Comparison of ENCODE assay signal across 9 cellular contexts in genomic region chr1:186637567-186637966, GRCh38. TPM values are rescaled to one million over a fixed set of nuclear protein-coding genes. Genes with fewer than 3 reads are reported as not detected.
DNase-seq lines count a peak whose midpoint lies in the region; TF ChIP-seq lines count a peak whose summit lies in the region.
"Not testable (repeated sequence)": the region's sequence is repeated elsewhere in the genome, so short reads cannot be mapped to it uniquely, and the experiment has no call there.
"Had no signal": no experiment of that assay in that cellular context is flagged by ENCODE, and none has a peak within 500 bp of the region (broad histone marks: within the 10 kb centered on the region; RNA-seq: fewer than 3 reads in every experiment).

No MANE protein-coding gene starts in this region.

- not testable (repeated sequence) for H3K18ac ChIP-seq in H9 (ENCODE audit: insufficient read length, low read depth, low read length)

- H3K4me3 Mint-ChIP-seq in H9 (peak overlapping the region; percentile 76 to 79), glutamatergic neuron (ENCODE audit: unreplicated experiment) (peak overlapping the region; percentile 84), nephron (peak overlapping the region; percentile 9 to 66 (median 32))

- H3K9ac ChIP-seq in H9 (ENCODE audit: extremely low read depth, insufficient read length, low read length) = not testable (repeated sequence)
- H3K9ac ChIP-seq in NT2/D1 (ENCODE audit: insufficient read length, low read depth) (peak overlapping the region; percentile 61), iPS-20b (ENCODE audit: low read depth, low read length) (peak overlapping the region; percentile 2; the same call in 1 of the 2 replicates)

- H3K14ac ChIP-seq in H9 (ENCODE audit: insufficient read depth, low read length) = not testable (repeated sequence)

- not testable (repeated sequence) for H3K36me3 ChIP-seq in NT2/D1 (ENCODE audit: insufficient read depth, insufficient read length, low read length); iPS-20b (ENCODE audit: insufficient read depth, low read depth, low read length)

- H3K23ac ChIP-seq in H9 (ENCODE audit: insufficient read length, low read depth, low read length) = not testable (repeated sequence)

- H3K27ac ChIP-seq in H9 (ENCODE audit: insufficient read length, low read depth, low read length); iPS-20b (ENCODE audit: low read length): not testable (repeated sequence)

- DNase-seq in AG04449 (ENCODE audit: low read depth, low spot score); H9; NT2/D1 (ENCODE audit: low read depth, low spot score); choroid plexus epithelial cell (ENCODE audit: low read depth); glutamatergic neuron; retinal pigment epithelial cell (ENCODE audit: low read depth): not testable (repeated sequence)

- H3T11ph ChIP-seq in H9 (ENCODE audit: low read length) = not testable (repeated sequence)

- H4K91ac ChIP-seq in H9 (ENCODE audit: insufficient read length, low read depth, low read length) = not testable (repeated sequence)

- H4K8ac ChIP-seq in H9 (replicated peaks; ENCODE audit: insufficient read length, low read depth, low read length) = not testable (repeated sequence)

- H4K5ac ChIP-seq in H9 (ENCODE audit: insufficient read length, low read depth, low read length) = not testable (repeated sequence)

- H2BK15ac ChIP-seq in H9 (ENCODE audit: low read depth, low read length) = not testable (repeated sequence)

- not testable (repeated sequence) for H2AFZ ChIP-seq in H9 (ENCODE audit: low read length)

- not testable (repeated sequence) for H3K27me3 ChIP-seq in H9 (ENCODE audit: insufficient read depth, low read length); NT2/D1 (ENCODE audit: insufficient read depth, insufficient read length); iPS-20b (ENCODE audit: insufficient read depth, low read length)

- not testable (repeated sequence) for H2AK5ac ChIP-seq in H9 (ENCODE audit: insufficient read length, low read length)

- not testable (repeated sequence) for H3K9me3 ChIP-seq in H9 (ENCODE audit: control insufficient read depth, low read depth, low read length); NT2/D1 (ENCODE audit: insufficient read depth, low read length); iPS-20b (ENCODE audit: insufficient read depth, low read depth, low read length)

- not testable (repeated sequence) for H3K4me1 ChIP-seq in H9 (ENCODE audit: insufficient read depth, low read length); NT2/D1 (ENCODE audit: insufficient read depth, insufficient read length); iPS-20b (ENCODE audit: insufficient read depth, low read length)

- H4K20me1 ChIP-seq in H9 (ENCODE audit: control insufficient read depth, insufficient read depth, insufficient read length) = not testable (repeated sequence)

- peak overlapping the region; percentile 49 for H3K4me2 ChIP-seq in H9 (ENCODE audit: insufficient read depth, insufficient read length, low read length)

- H3K9me3 Mint-ChIP-seq in H9; glutamatergic neuron (ENCODE audit: unreplicated experiment); nephron: not testable (repeated sequence)

- CTCF ChIA-PET in AG04449 (lab: Yijun Ruan, JAX) = interaction anchor here (1.4 kb wide), 1 partner anchor 33 kb away, joined by 4 read pairs; no protein-coding TSS in a partner anchor

- H2BK120ac ChIP-seq in H9 (ENCODE audit: low read depth, low read length, poor library complexity, severe bottlenecking) = not testable (repeated sequence)

- not testable (repeated sequence) for H3K4ac ChIP-seq in H9 (ENCODE audit: low read depth, low read length)

- H2BK12ac ChIP-seq in H9 (ENCODE audit: insufficient read length, low read depth, low read length) = not testable (repeated sequence)

- H2BK20ac ChIP-seq in H9 (ENCODE audit: low read depth, low read length, poor library complexity, severe bottlenecking) = not testable (repeated sequence)

- not testable (repeated sequence) for H3K79me1 ChIP-seq in H9 (ENCODE audit: insufficient read depth, low read depth, low read length, poor library complexity, severe bottlenecking)

- TF ChIP-seq CTCF in AG04449 (IDR thresholded peaks at IDR 0.05; ENCODE audit: insufficient read depth, low read length, missing control alignments); H9 (conservative IDR thresholded peaks at IDR 0.05); choroid plexus epithelial cell (conservative IDR thresholded peaks at IDR 0.05; ENCODE audit: low read depth, low read length); glutamatergic neuron (IDR thresholded peaks at IDR 0.05; ENCODE audit: partially characterized antibody, unreplicated experiment); nephron (IDR thresholded peaks at IDR 0.05; ENCODE audit: unreplicated experiment in 3 of 3); retinal pigment epithelial cell (conservative IDR thresholded peaks at IDR 0.05; ENCODE audit: low read depth, low read length): not testable (repeated sequence)

- H3K4me1 Mint-ChIP-seq in H9 = peaks cover 15 to 17% of the 10 kb centered on the region in 2 experiments
- H3K4me1 Mint-ChIP-seq in glutamatergic neuron (ENCODE audit: low read depth, unreplicated experiment); nephron: not testable (repeated sequence)

- POLR2A ChIA-PET in AG04449 (lab: Yijun Ruan, JAX) = not testable (repeated sequence)

- not testable (repeated sequence) for H3K56ac ChIP-seq in H9 (ENCODE audit: insufficient read length, low read depth, low read length)

- H2BK5ac ChIP-seq in H9 (ENCODE audit: insufficient read length, low read length) = not testable (repeated sequence)

- not testable (repeated sequence) for H3K23me2 ChIP-seq in H9 (ENCODE audit: insufficient read length, low read depth, low read length, poor library complexity, severe bottlenecking)

- not testable (repeated sequence) for H3K27me3 Mint-ChIP-seq in H9 (ENCODE audit: low read depth); glutamatergic neuron (ENCODE audit: unreplicated experiment); nephron (ENCODE audit: low read depth)

- WGBS in H9 (ENCODE audit: extremely low coverage, insufficient read length, low lambda C conversion rate) = no CpG with 5 or more reads among the region's 16 CpGs

- H3K79me2 ChIP-seq in H9 (ENCODE audit: insufficient read depth, low read length) = not testable (repeated sequence)

- peak overlapping the region in 1 of 3 experiments; percentile 91; a peak in 3 of 7 replicates for H3K27ac Mint-ChIP-seq in H9
- not testable (repeated sequence) for H3K27ac Mint-ChIP-seq in glutamatergic neuron (ENCODE audit: unreplicated experiment); nephron

- H3K4me3 ChIP-seq in AG04449 (ENCODE audit: low read depth, low read length) (0 out of 2 replicates have a peak overlapping the region, but pooled peaks have one; percentile 12), NT2/D1 (ENCODE audit: insufficient read length, low read depth) (peak overlapping the region; percentile 43), choroid plexus epithelial cell (ENCODE audit: low read depth, low read length) (peak overlapping the region; percentile 8), iPS-20b (ENCODE audit: low read length) (peak overlapping the region; percentile 65; the same call in 1 of the 2 replicates), retinal pigment epithelial cell (ENCODE audit: low read length) (peak overlapping the region; percentile 20)

- H3K36me3 Mint-ChIP-seq in H9 (ENCODE audit: insufficient read depth in 1 of 3, low read depth in 3 of 3); glutamatergic neuron (ENCODE audit: unreplicated experiment); nephron (ENCODE audit: low read depth): not testable (repeated sequence)

RNA-seq across cellular contexts. Expression of gene PTGS2, which starts 42.7 kb away (rescaled TPM):
- total RNA-seq in H9 (2021) = 0.35 and 0.37 TPM in 2 replicates
- total RNA-seq in glutamatergic neuron (ENCODE audit: unreplicated experiment) = not detected
- total RNA-seq: A172 had no signal

Comparison
In these comparisons a context has a peak if more than half of its experiments do, and no peak if none do; other contexts are left out.
1. H3K4me3 ChIP-seq: peak in every context shown above with its lines; median percentile 65 in iPS-20b; 43 in NT2/D1; 20 in retinal pigment epithelial cell; 12 in AG04449; 8 in choroid plexus epithelial cell.
2. H3K4me3 Mint-ChIP-seq: peak in every context shown above with its lines; median percentile 84 in glutamatergic neuron; 78 in H9; 32 in nephron.